In the genomic region with DNA sequence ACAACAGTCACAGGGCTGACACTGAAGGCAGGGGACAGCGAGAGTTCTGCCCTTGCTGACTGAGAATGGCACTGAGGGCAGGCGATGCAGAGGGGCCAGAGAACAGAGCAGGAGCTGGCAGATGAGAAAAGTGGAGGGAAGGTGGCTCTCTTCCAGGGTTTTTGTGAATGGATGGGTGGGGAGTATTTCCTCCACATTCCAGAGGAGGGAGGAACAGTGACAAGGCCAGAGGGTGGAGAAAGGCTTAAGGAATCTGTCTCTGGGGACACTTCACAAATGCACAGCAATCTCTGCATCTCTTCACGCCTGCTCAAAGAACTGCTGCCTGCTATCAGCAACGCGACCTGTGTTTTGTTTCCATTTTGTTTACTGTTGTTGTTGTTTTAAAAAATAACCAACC, we compare ENCODE assay signal across 9 cellular contexts.
DNase-seq lines count a peak whose midpoint lies in the region; ATAC-seq, FAIRE-seq and TF ChIP-seq lines count a peak whose summit lies in the region.
"Had no signal": no experiment of that assay in that cellular context is flagged by ENCODE, and none has a peak within 500 bp of the region (broad histone marks: within the 10 kb centered on the region; RNA-seq: fewer than 3 reads in every experiment).

No MANE protein-coding gene starts in this region.

- H3K4me3 ChIP-seq in SJCRH30 (no peak overlapping the region), gastroesophageal sphincter (no peak overlapping the region), psoas muscle (no peak overlapping the region), pancreas (no peak overlapping the region)

- H3K4me1 ChIP-seq in SJCRH30 (peaks cover 23% of the 10 kb centered on the region), gastroesophageal sphincter (peaks cover 0 to 81% (median 27%) of the 10 kb centered on the region in 3 donors), psoas muscle (peaks cover 4% of the 10 kb centered on the region), pancreas (no peaks in the 10 kb centered on the region)

- H3K27me3 ChIP-seq in SJCRH30 (no peaks in the 10 kb centered on the region), gastroesophageal sphincter (no peaks in the 10 kb centered on the region), psoas muscle (ENCODE audit: insufficient read depth in 3 of 3, low read length in 2 of 3) (no peaks in the 10 kb centered on the region), pancreas (no peaks in the 10 kb centered on the region)

- H3K9me3 ChIP-seq in SJCRH30 (replicated peaks) (no peaks in the 10 kb centered on the region), gastroesophageal sphincter (no peaks in the 10 kb centered on the region), psoas muscle (no peaks in the 10 kb centered on the region), pancreas (no peaks in the 10 kb centered on the region)

- ATAC-seq in gastroesophageal sphincter: peak; percentile 44
- ATAC-seq in psoas muscle: peak in 3 of 4 donors; percentile 34 to 61 (median 52)
- ATAC-seq in GM18520 (IDR thresholded peaks at IDR 0.05; ENCODE audit: unreplicated experiment): no peak
- no peak for ATAC-seq in pancreas
- no peak for ATAC-seq in GM21528 (IDR thresholded peaks at IDR 0.05; ENCODE audit: low FRiP score, unreplicated experiment)

- TF ChIP-seq EP300 in gastroesophageal sphincter (IDR thresholded peaks at IDR 0.05): no peak

- FAIRE-seq in pancreas (lab: Jason Lieb, UNC): no peak

- intact Hi-C loops in psoas muscle (cut with DNase I) (no loop called here), pancreas (cut with DNase I) (no loop called here)

- TF ChIP-seq POLR2A in gastroesophageal sphincter (IDR thresholded peaks at IDR 0.05): no peak

- no peak for TF ChIP-seq CTCF in gastroesophageal sphincter (IDR thresholded peaks at IDR 0.05)
- TF ChIP-seq CTCF in psoas muscle (IDR thresholded peaks at IDR 0.05): no peak
- TF ChIP-seq CTCF in pancreas (IDR thresholded peaks at IDR 0.05): no peak

- H3K36me3 ChIP-seq in SJCRH30 (no peaks in the 10 kb centered on the region), gastroesophageal sphincter (peaks cover 0 to 7% of the 10 kb centered on the region in 2 donors), psoas muscle (ENCODE audit: insufficient read depth in 1 of 2, low read depth in 1 of 2) (no peaks in the 10 kb centered on the region), pancreas (no peaks in the 10 kb centered on the region)

- H3K27ac ChIP-seq in SJCRH30: peak overlapping the region; percentile 19; the same call in 1 of the 2 replicates
- peak overlapping the region in 2 of 4 donors; percentile 28 to 56 for H3K27ac ChIP-seq in gastroesophageal sphincter
- H3K27ac ChIP-seq in psoas muscle: no peak overlapping the region
- H3K27ac ChIP-seq in pancreas: no peak overlapping the region

- DNase-seq in GOT3 (lab: John Stamatoyannopoulos, UW) (peak; percentile 15), SJCRH30 (peak; percentile 77 to 81), psoas muscle (no peak), pancreas (no peak), NCI-H1694 treated with DMSO at 0.1 percent for 48 hours (lab: John Stamatoyannopoulos, UW) (no peak)
- DNase-seq: activated T-cell treated with anti-CD3 and anti-CD28 coated beads for 4 hours had no signal

- 39 to 46% methylated on average over 5 of the region's 5 CpGs for WGBS in gastroesophageal sphincter (ENCODE audit: low coverage in 1 of 2), 2 donors
- 40 to 58% (median 45%) methylated on average over 5 of the region's 5 CpGs for WGBS in psoas muscle, 3 donors
- WGBS in pancreas, 2 donors: 36 to 54% methylated on average over 5 of the region's 5 CpGs

Comparison
In these comparisons a context has a peak if more than half of its experiments do, and no peak if none do; other contexts are left out.
1. DNase-seq: peak in GOT3 (single experiment) and SJCRH30 (2 of 2); none in psoas muscle (0 of 2), pancreas (0 of 6) and NCI-H1694 treated with DMSO at 0.1 percent for 48 hours (single experiment).
2. ATAC-seq: peak in gastroesophageal sphincter (single experiment) and psoas muscle (3 of 4); none in GM18520 (single experiment), pancreas (0 of 4) and GM21528 (single experiment).